7 cellular contexts compared by ENCODE assay signal in the genomic region with DNA sequence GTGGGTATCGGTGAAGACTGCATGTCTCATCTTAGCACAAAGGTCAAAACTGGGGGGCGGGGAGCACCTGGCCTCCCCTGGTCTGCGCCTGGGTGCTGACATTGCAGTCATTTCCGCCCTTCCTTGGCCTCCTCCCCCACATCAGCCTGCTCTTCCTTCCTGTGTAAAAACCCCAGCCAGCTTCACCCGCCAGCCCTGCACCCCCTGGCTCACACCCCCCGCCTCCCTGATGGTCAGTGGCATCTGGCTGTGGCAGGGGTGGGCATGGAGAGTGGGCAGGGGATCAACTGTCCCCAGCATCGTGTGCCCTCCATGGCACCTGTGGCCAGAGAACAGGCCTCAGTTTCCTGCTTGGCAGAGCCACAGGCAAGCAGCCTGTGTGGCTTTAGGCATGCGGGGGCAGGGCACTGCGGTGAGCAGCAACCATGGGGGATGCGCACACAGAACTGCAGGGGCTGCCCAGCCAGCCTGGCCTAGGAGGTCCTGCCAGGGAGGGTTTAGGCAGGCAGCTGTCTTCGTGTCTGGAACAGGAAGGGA. TPM values are rescaled to one million over a fixed set of nuclear protein-coding genes. Genes with fewer than 3 reads are reported as not detected.
A peak's percentile ranks its signal among the peaks of the same experiment; 100 is the strongest.
DNase-seq lines count a peak whose midpoint lies in the region; ATAC-seq lines count a peak whose summit lies in the region.

No MANE protein-coding gene starts in this region.

- ATAC-seq in GM19468 (IDR thresholded peaks at IDR 0.05; ENCODE audit: extremely low read depth, unreplicated experiment) (peak; percentile 29), esophagus mucosa (peak; percentile 46)

- DNase-seq in HT-29 (ENCODE audit: low spot score) (peak; percentile 40), DMS79 (lab: John Stamatoyannopoulos, UW) (no peak), D341Med (ENCODE audit: low spot score) (no peak)
- DNase-seq in activated CD4-positive, alpha-beta T cell treated with anti-CD3 and anti-CD28 coated beads, Interleukin-2, amount 50 U/mL, for 24 hours (ENCODE audit: low read depth in 1 of 2, low spot score in 1 of 2) = peak; percentile 59 to 87
- peak; percentile 93 for DNase-seq in stimulated activated CD4-positive, alpha-beta T cell treated with anti-CD3 and anti-CD28 coated beads, Interleukin-15, amount 100 ng/mL, for 24 hours

RNA-seq across cellular contexts. Expression of a gene that starts 29.0 kb away (rescaled TPM):
- total RNA-seq in HT-29 (2014; rRNA removed; shearing (Covaris generic)) = 266 and 279 TPM in 2 replicates
- total RNA-seq in esophagus mucosa = 50.0 TPM

RNA-seq across cellular contexts. Expression of a gene that starts 45.4 kb away (rescaled TPM):
- 2,011 and 2,221 TPM in 2 replicates for total RNA-seq in HT-29 (2014; rRNA removed; shearing (Covaris generic))
- 1,222 TPM for total RNA-seq in esophagus mucosa

Comparison
In these comparisons a context has a peak if more than half of its experiments do, and no peak if none do; other contexts are left out.
1. DNase-seq: peak in HT-29 (single experiment), activated CD4-positive, alpha-beta T cell treated with anti-CD3 and anti-CD28 coated beads, Interleukin-2, amount 50 U/mL, for 24 hours (2 of 2) and stimulated activated CD4-positive, alpha-beta T cell treated with anti-CD3 and anti-CD28 coated beads, Interleukin-15, amount 100 ng/mL, for 24 hours (single experiment); none in DMS79 (single experiment) and D341Med (single experiment).